Comparison of ENCODE assay signal across 24 cellular contexts in the genomic region with DNA sequence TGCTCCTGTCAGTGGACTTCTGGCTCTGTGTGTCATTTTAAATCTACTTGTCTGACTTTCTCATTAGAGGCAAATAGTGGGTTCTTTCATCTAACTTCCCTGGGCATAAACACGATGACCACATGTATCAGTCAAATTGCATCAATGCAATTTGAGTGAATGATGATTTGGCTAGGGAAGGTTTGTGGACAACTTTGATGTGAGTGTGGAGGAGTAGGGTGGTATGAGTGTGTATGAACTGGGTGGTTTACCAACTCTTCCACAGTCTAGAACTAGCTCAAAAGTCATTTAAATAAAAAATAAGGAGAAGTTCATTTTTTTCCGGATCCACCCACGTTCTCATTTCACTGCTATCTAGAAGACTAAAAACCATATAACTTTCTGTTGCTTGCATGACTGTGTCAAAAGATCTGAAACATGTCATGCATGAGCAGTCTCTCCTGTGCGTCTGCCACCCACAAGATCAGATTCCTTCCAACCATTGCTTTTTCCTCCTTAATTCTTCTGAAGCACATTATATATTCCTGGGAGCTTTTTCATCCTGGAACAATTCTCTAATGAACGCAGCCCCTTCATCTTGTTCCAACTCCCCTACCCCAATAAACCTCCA. TPM values are rescaled to one million over a fixed set of nuclear protein-coding genes. Genes with fewer than 3 reads are reported as not detected.
A peak's percentile ranks its signal among the peaks of the same experiment; 100 is the strongest.
DNase-seq lines count a peak whose midpoint lies in the region; ATAC-seq lines count a peak whose summit lies in the region.
"Had no signal": no experiment of that assay in that cellular context is flagged by ENCODE, and none has a peak within 500 bp of the region (broad histone marks: within the 10 kb centered on the region; RNA-seq: fewer than 3 reads in every experiment).

No MANE protein-coding gene starts in this region.

- no peaks in the 10 kb centered on the region for H3K4me1 Mint-ChIP-seq in activated T-cell treated with anti-CD3 and anti-CD28 coated beads, Interleukin-2, amount 50 U/mL, for 72 hours (ENCODE audit: low read depth)
- H3K4me1 Mint-ChIP-seq: activated CD4-positive, alpha-beta memory T cell treated with anti-CD3 and anti-CD28 coated beads, Interleukin-2, amount 10 ng/mL, durations not matched to agents 7 days and 5 days had no signal

- no peak overlapping the region for H3K27ac Mint-ChIP-seq in activated T-cell treated with anti-CD3 and anti-CD28 coated beads, Interleukin-2, amount 50 U/mL, for 72 hours
- H3K27ac Mint-ChIP-seq: activated CD4-positive, alpha-beta memory T cell treated with anti-CD3 and anti-CD28 coated beads, Interleukin-2, amount 10 ng/mL, durations not matched to agents 7 days and 5 days; HFFc6; progenitor cell of endocrine pancreas had no signal

- peaks cover 4 to 12% of the 10 kb centered on the region in 2 donors for H3K9me3 Mint-ChIP-seq in activated T-cell treated with anti-CD3 and anti-CD28 coated beads, Interleukin-2, amount 50 U/mL, for 72 hours
- H3K9me3 Mint-ChIP-seq: HFFc6 had no signal

- H3K4me3 Mint-ChIP-seq in activated T-cell treated with anti-CD3 and anti-CD28 coated beads, Interleukin-2, amount 50 U/mL, for 72 hours: no peak overlapping the region
- H3K4me3 Mint-ChIP-seq: activated CD4-positive, alpha-beta memory T cell treated with anti-CD3 and anti-CD28 coated beads, Interleukin-2, amount 10 ng/mL, durations not matched to agents 7 days and 5 days; HFFc6 had no signal

- H3K27me3 Mint-ChIP-seq in activated T-cell treated with anti-CD3 and anti-CD28 coated beads, Interleukin-2, amount 50 U/mL, for 72 hours (ENCODE audit: low read depth): peaks cover 7% of the 10 kb centered on the region

- peaks cover 5 to 9% of the 10 kb centered on the region in 2 donors for H3K36me3 Mint-ChIP-seq in activated T-cell treated with anti-CD3 and anti-CD28 coated beads, Interleukin-2, amount 50 U/mL, for 72 hours (ENCODE audit: insufficient read depth in 2 of 2)

- peak in 1 of 2 donors; percentile 22 for DNase-seq in activated T-cell treated with anti-CD3 and anti-CD28 coated beads, Interleukin-2, amount 50 U/mL, for 72 hours
- no peak for DNase-seq in activated T-cell treated with anti-CD3 and anti-CD28 coated beads, Interleukin-2, amount 50 U/mL, for 48 hours
- peak; percentile 80 for DNase-seq in OCI-M1 (lab: John Stamatoyannopoulos, UW)
- peak; percentile 28 for DNase-seq in kidney glomerular epithelial cell (lab: John Stamatoyannopoulos, UW)
- no peak for DNase-seq in occipital lobe (lab: John Stamatoyannopoulos, UW)
- DNase-seq: activated CD4-positive, alpha-beta memory T cell treated with anti-CD3 and anti-CD28 coated beads, Interleukin-2, amount 10 ng/mL, durations not matched to agents 7 days and 5 days; activated CD4-positive, CD25-positive, alpha-beta regulatory T cell; brain microvascular endothelial cell; GOT3; HFFc6; NCI-H1048; NCI-H1694 treated with DMSO at 0.1 percent for 48 hours; NCI-H2171; NCI-H524; SHP77 treated with DMSO at 0.1 percent for 48 hours; stimulated activated CD4-positive, alpha-beta T cell treated with anti-CD3 and anti-CD28 coated beads, Interleukin-15, amount 100 ng/mL, for 24 hours; stomach; thyroid gland had no signal

- ATAC-seq in activated T-cell treated with anti-CD3 and anti-CD28 coated beads, Interleukin-2, amount 50 U/mL, for 72 hours (replicated peaks in 1 of 2): peak; percentile 90 to 91
- ATAC-seq in GM21390 (IDR thresholded peaks at IDR 0.05; ENCODE audit: unreplicated experiment) (no peak), HG02759 (IDR thresholded peaks at IDR 0.05; ENCODE audit: unreplicated experiment) (no peak), HG02610 (IDR thresholded peaks at IDR 0.05; ENCODE audit: unreplicated experiment) (no peak)
- ATAC-seq: Panc1 had no signal

RNA-seq across cellular contexts. Expression of gene SLC35D3, which starts 23.6 kb away (rescaled TPM):
- not detected for total RNA-seq in activated T-cell treated with anti-CD3 and anti-CD28 coated beads, Interleukin-2, amount 50 U/mL, for 72 hours
- not detected for total RNA-seq in occipital lobe
- total RNA-seq: A673, HFFc6, progenitor cell of endocrine pancreas, thyroid gland had no signal

Comparison
In these comparisons a context has a peak if more than half of its experiments do, and no peak if none do; other contexts are left out.
1. ATAC-seq: peak in activated T-cell treated with anti-CD3 and anti-CD28 coated beads, Interleukin-2, amount 50 U/mL, for 72 hours (2 of 2); none in GM21390 (single experiment), HG02759 (single experiment) and HG02610 (single experiment).
2. DNase-seq: peak in OCI-M1 (single experiment) and kidney glomerular epithelial cell (single experiment); none in activated T-cell treated with anti-CD3 and anti-CD28 coated beads, Interleukin-2, amount 50 U/mL, for 48 hours (0 of 2) and occipital lobe (single experiment).